Comparison of ENCODE assay signal across 1 cellular context in genomic region chr17:28042721-28043291, GRCh38.
TF ChIP-seq lines count a peak whose summit lies in the region.

No MANE protein-coding gene starts in this region.

TF ChIP-seq in WTC11, 78 proteins besides CTCF, POLR2A, EP300 and RAD21 (continued from another document):
- TF ChIP-seq ZNF532 (CRISPR knock-in tag; IDR thresholded peaks at IDR 0.05; ENCODE audit: borderline replicate concordance) (no peak), ATF3 (CRISPR knock-in tag; conservative IDR thresholded peaks at IDR 0.05) (no peak), ATF6 (CRISPR knock-in tag; IDR thresholded peaks at IDR 0.05) (no peak), CREB1 (CRISPR knock-in tag; IDR thresholded peaks at IDR 0.05) (no peak)
